In the genomic region with DNA sequence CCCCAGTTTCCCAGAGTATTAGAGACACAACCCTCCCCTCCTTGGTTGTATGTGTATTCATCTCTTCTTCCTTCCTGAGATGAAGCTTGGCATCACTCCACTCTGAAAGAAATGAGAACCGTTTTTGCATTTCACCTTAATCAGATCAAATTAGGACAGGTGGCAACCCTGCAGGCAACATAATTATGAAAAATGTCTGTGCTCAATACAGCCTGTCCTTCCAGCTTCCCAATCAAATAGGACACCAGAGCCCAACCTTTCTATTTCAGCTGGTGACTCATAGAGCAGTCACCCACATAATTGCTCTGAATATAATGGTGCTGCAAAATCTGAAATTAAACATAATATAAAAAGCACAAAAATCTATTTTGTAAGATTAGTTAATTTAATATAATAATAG, we compare ENCODE assay signal across 26 cellular contexts.
DNase-seq lines count a peak whose midpoint lies in the region.
"Had no signal": no experiment of that assay in that cellular context is flagged by ENCODE, and none has a peak within 500 bp of the region (broad histone marks: within the 10 kb centered on the region; RNA-seq: fewer than 3 reads in every experiment).

No MANE protein-coding gene starts in this region.

- peaks cover 0 to 1% (median 0%) of the 10 kb centered on the region in 3 donors for H3K27me3 Mint-ChIP-seq in immature natural killer cell (ENCODE audit: low read depth in 3 of 3)
- H3K27me3 Mint-ChIP-seq: activated T-helper 17 cell treated with anti-CD3 and anti-CD28 coated beads, Interleukin-2, amount 50 U/mL, for 72 hours; central memory CD8-positive, alpha-beta T cell; IgD-negative memory B cell; T-cell had no signal

- in situ Hi-C loops in G401 (cut with HindIII; ENCODE audit: low sequenced_read_pairs) = no loop called here

- H3K36me3 Mint-ChIP-seq in immature natural killer cell = no peaks in the 10 kb centered on the region
- H3K36me3 Mint-ChIP-seq: activated naive CD4-positive, alpha-beta T cell treated with anti-CD3 and anti-CD28 coated beads, Interleukin-2, amount 50 U/mL, for 72 hours; CD8-positive, alpha-beta T cell; IgD-negative memory B cell; T-cell had no signal

- H3K27ac Mint-ChIP-seq in immature natural killer cell = no peak overlapping the region
- H3K27ac Mint-ChIP-seq: activated naive CD4-positive, alpha-beta T cell treated with anti-CD3 and anti-CD28 coated beads, Interleukin-2, amount 50 U/mL, for 72 hours; activated T-helper 17 cell treated with anti-CD3 and anti-CD28 coated beads, Interleukin-2, amount 50 U/mL, for 72 hours; CD8-positive, alpha-beta T cell; IgD-negative memory B cell; T-cell had no signal

- peaks cover 0 to under 1% of the 10 kb centered on the region in 2 donors for H3K4me1 Mint-ChIP-seq in immature natural killer cell
- H3K4me1 Mint-ChIP-seq: activated T-helper 17 cell treated with anti-CD3 and anti-CD28 coated beads, Interleukin-2, amount 50 U/mL, for 72 hours; central memory CD8-positive, alpha-beta T cell; IgD-negative memory B cell; T-cell had no signal

- DNase-seq in G401 (ENCODE audit: low spot score) (peak; percentile 69), NCI-H1930 (lab: John Stamatoyannopoulos, UW) (peak; percentile 24 to 69), cerebellar cortex (ENCODE audit: low spot score) (peak; percentile 62), putamen (ENCODE audit: low spot score) (peak; percentile 62), SK-N-DZ (ENCODE audit: low spot score) (no peak), immature natural killer cell (no peak), hepatic stellate cell (ENCODE audit: low spot score) (no peak)
- DNase-seq: activated CD4-positive, alpha-beta T cell treated with anti-CD3 and anti-CD28 coated beads, Interleukin-2, amount 50 U/mL, for 48 hours; activated CD4-positive, CD25-positive, alpha-beta regulatory T cell; activated CD8-positive, alpha-beta memory T cell treated with anti-CD3 and anti-CD28 coated beads, Interleukin-2, amount 50 U/mL, for 48 hours; aorta; CD8-positive, alpha-beta T cell; DMS153; H7; heart left ventricle; mesendoderm; NCI-H1436 treated with DMSO at 0.1 percent for 48 hours; NCI-H2171 treated with DMSO at 0.1 percent for 48 hours; NCI-H524; Right ventricle myocardium superior; T-cell; transverse colon had no signal

- H3K9me3 Mint-ChIP-seq in immature natural killer cell = peaks cover 0 to 1% (median 0%) of the 10 kb centered on the region in 6 donors
- H3K9me3 Mint-ChIP-seq: activated T-helper 17 cell treated with anti-CD3 and anti-CD28 coated beads, Interleukin-2, amount 50 U/mL, for 72 hours; CD8-positive, alpha-beta T cell; T-cell had no signal

- no peak overlapping the region for H3K4me3 Mint-ChIP-seq in immature natural killer cell
- H3K4me3 Mint-ChIP-seq: activated T-helper 17 cell treated with anti-CD3 and anti-CD28 coated beads, Interleukin-2, amount 50 U/mL, for 72 hours; CD8-positive, alpha-beta T cell; central memory CD8-positive, alpha-beta T cell; IgD-negative memory B cell; T-cell had no signal

Comparison
In these comparisons a context has a peak if more than half of its experiments do, and no peak if none do; other contexts are left out.
1. DNase-seq: peak in G401 (single experiment), NCI-H1930 (2 of 2), cerebellar cortex (single experiment) and putamen (single experiment); none in SK-N-DZ (single experiment), immature natural killer cell (0 of 3) and hepatic stellate cell (single experiment).